In genomic region chr1:19696820-19697219, GRCh38 we compare ENCODE assay signal across 30 cellular contexts. TPM values are rescaled to one million over a fixed set of nuclear protein-coding genes. Genes with fewer than 3 reads are reported as not detected.
"Had no signal": no experiment of that assay in that cellular context is flagged by ENCODE, and none has a peak within 500 bp of the region (broad histone marks: within the 10 kb centered on the region; RNA-seq: fewer than 3 reads in every experiment).

No MANE protein-coding gene starts in this region.

- H3K27ac ChIP-seq: stomach, suprapubic skin, testis, thoracic aorta, thyroid gland, tibial artery, tibial nerve, transverse colon, upper lobe of left lung, upper lobe of right lung, uterus, vagina had no signal

- H3K4me1 ChIP-seq: stomach, suprapubic skin, testis, thyroid gland, tibial artery, tibial nerve, transverse colon, upper lobe of left lung, upper lobe of right lung, uterus, vagina had no signal

- H3K36me3 ChIP-seq: uterus had no signal

- DNase-seq: stimulated activated CD4-positive, alpha-beta T cell treated with anti-CD3 and anti-CD28 coated beads, Interleukin-2, amount 100 ng/mL, for 48 hours; stimulated activated CD4-positive, alpha-beta T cell treated with anti-CD3 and anti-CD28 coated beads, Interleukin-4, amount 100 ng/mL, for 1 hour; stimulated activated CD4-positive, alpha-beta T cell treated with anti-CD3 and anti-CD28 coated beads, Interleukin-4, amount 100 ng/mL, for 24 hours; stimulated activated CD4-positive, alpha-beta T cell treated with anti-CD3 and anti-CD28 coated beads, Interleukin-4, amount 100 ng/mL, for 4 hours; stimulated activated CD8-positive, alpha-beta memory T cell treated with anti-CD3 and anti-CD28 coated beads, Interleukin-4, amount 100 ng/mL, for 48 hours; stimulated activated naive B cell treated with anti-CD40 and anti-IgM and Interleukin-4, amounts not matched to agents 10 μg/mL and 1 μg/mL and 100 μg/mL, for 72 hours; stimulated activated naive CD4-positive, alpha-beta T cell; stimulated activated naive CD4-positive, alpha-beta T cell treated with Interleukin-2 at 50 U/mL for 16 hours; stimulated activated naive CD8-positive, alpha-beta T cell treated with anti-CD3 and anti-CD28 coated beads, Interleukin-15, amount 100 ng/mL, for 72 hours; stimulated activated naive CD8-positive, alpha-beta T cell treated with anti-CD3 and anti-CD28 coated beads, Interleukin-15, Interleukin-2, amounts not matched to agents 100 U/mL and 50 U/mL, for 24 hours; stomach; substantia nigra; testis; thyroid gland; tibial artery; transverse colon; trophoblast cell; upper lobe of left lung; upper lobe of right lung; uterus had no signal

- H3K9me3 ChIP-seq: stomach, suprapubic skin, testis, thoracic aorta, thyroid gland, tibial artery, tibial nerve, transverse colon, upper lobe of left lung, upper lobe of right lung, uterus, vagina had no signal

- ATAC-seq: stimulated activated effector memory CD8-positive, alpha-beta T cell treated with anti-CD3 and anti-CD28 coated beads, Interleukin-12 subunit alpha, Interleukin-12 subunit beta, amount 100 ng/mL, for 72 hours; stimulated activated memory B cell treated with anti-CD40 and anti-IgM and Interleukin-4, amounts not matched to agents 10 μg/mL and 1 μg/mL and 100 μg/mL, for 72 hours; stimulated activated naive B cell treated with anti-CD40 and anti-IgM and Interleukin-4, amounts not matched to agents 10 μg/mL and 1 μg/mL and 100 μg/mL, for 72 hours; stimulated activated naive CD8-positive, alpha-beta T cell treated with anti-CD3 and anti-CD28 coated beads, Interleukin-15, amount 100 ng/mL, for 72 hours; stimulated activated naive CD8-positive, alpha-beta T cell treated with anti-CD3 and anti-CD28 coated beads, Interleukin-15, Interleukin-2, amounts not matched to agents 100 U/mL and 50 U/mL, for 24 hours; upper lobe of right lung had no signal

- H3K4me3 ChIP-seq: stomach, suprapubic skin, testis, thoracic aorta, thyroid gland, tibial artery, tibial nerve, transverse colon, upper lobe of left lung, upper lobe of right lung, uterus, vagina had no signal

- H3K27me3 ChIP-seq: stomach, suprapubic skin, testis, thyroid gland, tibial artery, tibial nerve, transverse colon, upper lobe of left lung, upper lobe of right lung, uterus, vagina had no signal

- FAIRE-seq: urothelium cell line had no signal

RNA-seq across cellular contexts. Expression of gene HTR6, which starts 32.1 kb away (rescaled TPM):
- total RNA-seq: stomach, subcutaneous adipose tissue, thyroid gland, tibial nerve, transverse colon, upper lobe of left lung, upper lobe of right lung, ureter, urinary bladder, uterus, vagina had no signal
- polyA plus RNA-seq: stomach, urinary bladder had no signal
